ENCODE assay signal across 8 cellular contexts in genomic region chr7:81457858-81458522, GRCh38.
A peak's percentile ranks its signal among the peaks of the same experiment; 100 is the strongest.
DNase-seq lines count a peak whose midpoint lies in the region; ATAC-seq, FAIRE-seq and TF ChIP-seq lines count a peak whose summit lies in the region.

No MANE protein-coding gene starts in this region.

- no peak overlapping the region for H3K27ac ChIP-seq in Karpas-422 (ENCODE audit: low read length)
- no peak overlapping the region for H3K27ac ChIP-seq in SK-N-SH (ENCODE audit: low read depth in 2 of 2, low read length in 1 of 2)

- H3K4me3 ChIP-seq in Karpas-422 (ENCODE audit: low read length): no peak overlapping the region
- no peak overlapping the region for H3K4me3 ChIP-seq in SK-N-SH (ENCODE audit: low read depth in 2 of 2, low read length in 1 of 2)

- no peaks in the 10 kb centered on the region for H3F3A ChIP-seq in SK-N-SH (replicated peaks; ENCODE audit: insufficient read depth)

- H2AFZ ChIP-seq in Karpas-422 (ENCODE audit: low read length): no peak overlapping the region
- no peak overlapping the region for H2AFZ ChIP-seq in SK-N-SH (ENCODE audit: low read depth)

- CTCF ChIA-PET in SK-N-SH (lab: Yijun Ruan, JAX): interaction anchor here (0.6 to 4.5 kb wide), 37 partner anchors 12 to 794 kb away, joined by 3 to 63 read pairs (median 4); partner anchors contain the start of gene SEMA3C

- no peak overlapping the region for H3K4me2 ChIP-seq in Karpas-422 (ENCODE audit: low read depth, low read length, poor library complexity, severe bottlenecking)
- no peak overlapping the region for H3K4me2 ChIP-seq in SK-N-SH

- TF ChIP-seq POLR2A in GM12891 (IDR thresholded peaks at IDR 0.05; ENCODE audit: low read depth, low read length): no peak

- no peaks in the 10 kb centered on the region for H3K36me3 Mint-ChIP-seq in activated T-helper 2 cell treated with anti-CD3 and anti-CD28 coated beads, Interferon-gamma antibody, Interleukin-2, Interleukin-4, amounts not matched to agents 10 μg/mL and 5 μg/mL and 100 μg/mL, durations not matched to agents 14 hours and 24 hours and 36 hours (ENCODE audit: low read depth)
- no peaks in the 10 kb centered on the region for H3K36me3 Mint-ChIP-seq in stimulated activated effector memory CD8-positive, alpha-beta T cell treated with anti-CD3 and anti-CD28 coated beads, Interleukin-12 subunit alpha, Interleukin-12 subunit beta, amount 100 ng/mL, for 72 hours

- WGBS in SK-N-SH (ENCODE audit: low lambda C conversion rate): 1% methylated on average over 1 of the region's 1 CpG

- TF ChIP-seq EP300 in SK-N-SH (IDR thresholded peaks at IDR 0.05; ENCODE audit: borderline replicate concordance in 1 of 2, low read depth in 1 of 2, low read length in 1 of 2): no peak

- no peak for DNase-seq in AG09319 (ENCODE audit: extremely low read depth, low read depth)
- peak; percentile 60 for DNase-seq in Karpas-422
- no peak for DNase-seq in SK-N-SH
- no peak for DNase-seq in frontal cortex (ENCODE audit: low spot score in 2 of 2)
- no peak for DNase-seq in GM12891 (ENCODE audit: insufficient read length, low spot score)
- DNase-seq in activated T-helper 2 cell treated with anti-CD3 and anti-CD28 coated beads, Interferon-gamma antibody, Interleukin-2, Interleukin-4, amounts not matched to agents 10 μg/mL and 5 μg/mL and 100 μg/mL, durations not matched to agents 14 hours and 24 hours and 36 hours (ENCODE audit: low spot score): no peak
- no peak for DNase-seq in ecto neural progenitor cell (ENCODE audit: low spot score)
- no peak for DNase-seq in stimulated activated effector memory CD8-positive, alpha-beta T cell treated with anti-CD3 and anti-CD28 coated beads, Interleukin-12 subunit alpha, Interleukin-12 subunit beta, amount 100 ng/mL, for 72 hours (ENCODE audit: low spot score in 2 of 2)

- H3K9me2 ChIP-seq in Karpas-422 (replicated peaks; ENCODE audit: insufficient read depth, low read length) (no peaks in the 10 kb centered on the region), SK-N-SH (no peaks in the 10 kb centered on the region)

- no peak for ATAC-seq in stimulated activated effector memory CD8-positive, alpha-beta T cell treated with anti-CD3 and anti-CD28 coated beads, Interleukin-12 subunit alpha, Interleukin-12 subunit beta, amount 100 ng/mL, for 72 hours

- H3K4me3 Mint-ChIP-seq in activated T-helper 2 cell treated with anti-CD3 and anti-CD28 coated beads, Interferon-gamma antibody, Interleukin-2, Interleukin-4, amounts not matched to agents 10 μg/mL and 5 μg/mL and 100 μg/mL, durations not matched to agents 14 hours and 24 hours and 36 hours (ENCODE audit: low read depth): no peak overlapping the region
- no peak overlapping the region for H3K4me3 Mint-ChIP-seq in stimulated activated effector memory CD8-positive, alpha-beta T cell treated with anti-CD3 and anti-CD28 coated beads, Interleukin-12 subunit alpha, Interleukin-12 subunit beta, amount 100 ng/mL, for 72 hours

- no peaks in the 10 kb centered on the region for H3K4me1 Mint-ChIP-seq in activated T-helper 2 cell treated with anti-CD3 and anti-CD28 coated beads, Interferon-gamma antibody, Interleukin-2, Interleukin-4, amounts not matched to agents 10 μg/mL and 5 μg/mL and 100 μg/mL, durations not matched to agents 14 hours and 24 hours and 36 hours (ENCODE audit: low read depth)
- no peaks in the 10 kb centered on the region for H3K4me1 Mint-ChIP-seq in stimulated activated effector memory CD8-positive, alpha-beta T cell treated with anti-CD3 and anti-CD28 coated beads, Interleukin-12 subunit alpha, Interleukin-12 subunit beta, amount 100 ng/mL, for 72 hours

- intact Hi-C loops in activated T-helper 2 cell treated with anti-CD3 and anti-CD28 coated beads, Interferon-gamma antibody, Interleukin-2, Interleukin-4, amounts not matched to agents 10 μg/mL and 5 μg/mL and 100 μg/mL, durations not matched to agents 14 hours and 24 hours and 36 hours (cut with micrococcal nuclease): no loop called here

- H3K9me3 ChIP-seq in Karpas-422 (ENCODE audit: low read length): no peaks in the 10 kb centered on the region
- no peaks in the 10 kb centered on the region for H3K9me3 ChIP-seq in SK-N-SH

- no peak overlapping the region for H3K27ac Mint-ChIP-seq in activated T-helper 2 cell treated with anti-CD3 and anti-CD28 coated beads, Interferon-gamma antibody, Interleukin-2, Interleukin-4, amounts not matched to agents 10 μg/mL and 5 μg/mL and 100 μg/mL, durations not matched to agents 14 hours and 24 hours and 36 hours
- H3K27ac Mint-ChIP-seq in stimulated activated effector memory CD8-positive, alpha-beta T cell treated with anti-CD3 and anti-CD28 coated beads, Interleukin-12 subunit alpha, Interleukin-12 subunit beta, amount 100 ng/mL, for 72 hours: no peak overlapping the region

- no peaks in the 10 kb centered on the region for H3K27me3 ChIP-seq in Karpas-422 (ENCODE audit: low read length)
- H3K27me3 ChIP-seq in SK-N-SH (ENCODE audit: insufficient read depth): no peaks in the 10 kb centered on the region

- H3K36me3 ChIP-seq in Karpas-422 (ENCODE audit: insufficient read depth, low read length): no peaks in the 10 kb centered on the region
- H3K36me3 ChIP-seq in SK-N-SH (replicated peaks in 1 of 2; ENCODE audit: control insufficient read depth in 1 of 2, insufficient read depth in 2 of 2, low read length in 1 of 2): no peaks in the 10 kb centered on the region

- H3K4me1 ChIP-seq in Karpas-422 (ENCODE audit: low read length) (peaks cover 12% of the 10 kb centered on the region), SK-N-SH (ENCODE audit: control insufficient read depth in 1 of 2, insufficient read depth in 2 of 2, low read depth in 1 of 2, low read length in 1 of 2) (peaks cover 0 to 17% of the 10 kb centered on the region in 2 experiments; a peak in 2 of 4 replicates)

- H3K9ac ChIP-seq in Karpas-422 (ENCODE audit: low read length) (no peak overlapping the region), SK-N-SH (no peak overlapping the region)

- FAIRE-seq in frontal cortex (lab: Jason Lieb, UNC) (peak; percentile 94), GM12891 (lab: Jason Lieb, UNC) (no peak)

- no peaks in the 10 kb centered on the region for H3K9me3 Mint-ChIP-seq in activated T-helper 2 cell treated with anti-CD3 and anti-CD28 coated beads, Interferon-gamma antibody, Interleukin-2, Interleukin-4, amounts not matched to agents 10 μg/mL and 5 μg/mL and 100 μg/mL, durations not matched to agents 14 hours and 24 hours and 36 hours
- H3K9me3 Mint-ChIP-seq in stimulated activated effector memory CD8-positive, alpha-beta T cell treated with anti-CD3 and anti-CD28 coated beads, Interleukin-12 subunit alpha, Interleukin-12 subunit beta, amount 100 ng/mL, for 72 hours: peaks cover 14% of the 10 kb centered on the region

- H3K79me2 ChIP-seq in Karpas-422 (ENCODE audit: low read length): no peaks in the 10 kb centered on the region
- H3K79me2 ChIP-seq in SK-N-SH (ENCODE audit: insufficient read depth): no peaks in the 10 kb centered on the region

- no peaks in the 10 kb centered on the region for H3K27me3 Mint-ChIP-seq in activated T-helper 2 cell treated with anti-CD3 and anti-CD28 coated beads, Interferon-gamma antibody, Interleukin-2, Interleukin-4, amounts not matched to agents 10 μg/mL and 5 μg/mL and 100 μg/mL, durations not matched to agents 14 hours and 24 hours and 36 hours (ENCODE audit: low read depth)

- POLR2A ChIA-PET in SK-N-SH (lab: Yijun Ruan, JAX): no interaction called here

- H4K20me1 ChIP-seq in Karpas-422 (ENCODE audit: insufficient read depth, low read depth, low read length) (no peaks in the 10 kb centered on the region), SK-N-SH (ENCODE audit: insufficient read depth) (no peaks in the 10 kb centered on the region)

- TF ChIP-seq RAD21 in SK-N-SH (IDR thresholded peaks at IDR 0.05; ENCODE audit: low read length): peak; percentile 81

- TF ChIP-seq CTCF in AG09319 (IDR thresholded peaks at IDR 0.05; ENCODE audit: low read depth, low read length): peak; percentile 45
- peak; percentile 74 for TF ChIP-seq CTCF in SK-N-SH (IDR thresholded peaks at IDR 0.05)

TF ChIP-seq in SK-N-SH, 30 proteins besides CTCF, POLR2A, EP300 and RAD21:
- TF ChIP-seq TEAD4 (IDR thresholded peaks at IDR 0.05; ENCODE audit: borderline replicate concordance, insufficient read depth) (no peak), SMC3 (IDR thresholded peaks at IDR 0.05; ENCODE audit: low read depth, low read length) (peak; percentile 67)

TF ChIP-seq in GM12891, 5 proteins besides CTCF, POLR2A, EP300 and RAD21:
- TF ChIP-seq PAX5 (IDR thresholded peaks at IDR 0.05; ENCODE audit: insufficient read depth, low read length, severe bottlenecking) (no peak), TAF1 (IDR thresholded peaks at IDR 0.05; ENCODE audit: low read depth, low read length) (no peak), SPI1 (IDR thresholded peaks at IDR 0.05; ENCODE audit: low read depth, low read length) (no peak), POU2F2 (IDR thresholded peaks at IDR 0.05; ENCODE audit: low read depth, low read length) (no peak), POLR2AphosphoS5 (IDR thresholded peaks at IDR 0.05; ENCODE audit: low read depth, low read length) (no peak)
